In genomic region chr16:84928679-84929420, GRCh38 we compare ENCODE assay signal across 1 cellular context.
TF ChIP-seq lines count a peak whose summit lies in the region.

No MANE protein-coding gene starts in this region.

TF ChIP-seq in WTC11, 78 proteins besides CTCF, POLR2A, EP300 and RAD21 (continued from another document):
- no peak for TF ChIP-seq ZSCAN18 (CRISPR knock-in tag; IDR thresholded peaks at IDR 0.05)
- TF ChIP-seq HMGXB4 (CRISPR knock-in tag; IDR thresholded peaks at IDR 0.05): no peak
- TF ChIP-seq FOXJ3 (CRISPR knock-in tag; IDR thresholded peaks at IDR 0.05; ENCODE audit: borderline replicate concordance): no peak
- no peak for TF ChIP-seq NFE2L1 (CRISPR knock-in tag; IDR thresholded peaks at IDR 0.05)
- TF ChIP-seq ZNF671 (CRISPR knock-in tag; IDR thresholded peaks at IDR 0.05): no peak
- TF ChIP-seq ZBTB43 (CRISPR knock-in tag; IDR thresholded peaks at IDR 0.05): no peak
- TF ChIP-seq NFYB (CRISPR knock-in tag; conservative IDR thresholded peaks at IDR 0.05; ENCODE audit: low read depth): no peak
- TF ChIP-seq E2F4 (CRISPR knock-in tag; IDR thresholded peaks at IDR 0.05; ENCODE audit: borderline replicate concordance, low read depth): no peak
